ENCODE assay signal across 9 cellular contexts in the genomic region with DNA sequence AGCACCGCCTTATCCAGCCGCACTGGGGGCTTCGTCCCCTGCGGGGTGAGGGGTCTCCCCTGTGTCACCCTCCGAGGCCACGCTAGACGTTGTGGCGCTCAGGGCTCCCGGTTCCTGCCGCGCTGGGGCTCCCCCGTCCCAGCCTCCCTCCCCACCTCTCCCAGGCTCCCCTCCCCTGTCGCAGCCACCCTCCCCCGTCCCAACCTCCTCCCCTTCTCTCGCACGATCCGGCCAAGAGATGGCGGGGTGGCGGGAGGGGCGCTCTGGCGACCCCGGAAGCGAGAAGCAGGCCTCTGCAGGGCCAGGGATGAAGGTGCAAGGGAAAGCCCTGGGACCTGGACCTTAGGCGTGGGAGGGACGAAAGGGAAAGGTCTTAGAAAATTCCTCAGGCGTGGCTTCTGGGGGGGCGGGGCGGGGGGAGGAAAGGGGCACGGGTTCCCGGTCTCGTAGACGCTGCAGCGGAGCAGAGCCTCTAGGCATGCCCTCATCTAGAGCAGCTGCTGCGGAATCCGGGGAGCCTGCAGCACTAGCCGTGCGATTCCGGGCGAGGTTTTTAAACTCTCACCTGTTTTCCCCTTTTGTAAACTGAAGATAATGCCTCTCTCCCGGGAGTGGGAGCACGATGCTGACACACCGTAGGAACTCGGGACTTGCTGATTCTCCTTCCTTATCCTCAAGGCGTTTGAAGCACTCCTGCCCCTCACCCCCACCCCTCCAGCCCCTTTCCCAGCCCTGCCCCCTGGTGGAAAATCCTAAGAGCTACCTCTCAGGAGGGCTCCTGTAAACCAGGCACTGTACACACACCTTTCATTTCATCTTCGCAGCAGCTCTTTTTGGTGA. TPM values are rescaled to one million over a fixed set of nuclear protein-coding genes. Genes with fewer than 3 reads are reported as not detected.
DNase-seq lines count a peak whose midpoint lies in the region; ATAC-seq, FAIRE-seq and TF ChIP-seq lines count a peak whose summit lies in the region.
"Had no signal": no experiment of that assay in that cellular context is flagged by ENCODE, and none has a peak within 500 bp of the region (broad histone marks: within the 10 kb centered on the region; RNA-seq: fewer than 3 reads in every experiment).

No MANE protein-coding gene starts in this region.

- peaks cover 16% of the 10 kb centered on the region for H3K27me3 ChIP-seq in CD8-positive, alpha-beta memory T cell (ENCODE audit: insufficient read depth, low read length, poor library complexity, severe bottlenecking)
- peaks cover 87% of the 10 kb centered on the region for H3K27me3 ChIP-seq in HUES64 (ENCODE audit: insufficient read depth, low read length)
- H3K27me3 ChIP-seq in brain microvascular endothelial cell (replicated peaks) = no peaks in the 10 kb centered on the region
- H3K27me3 ChIP-seq in keratinocyte (ENCODE audit: control insufficient read depth, extremely low read depth, insufficient read depth, low read length) = no peaks in the 10 kb centered on the region

- no peaks in the 10 kb centered on the region for H3K9me1 ChIP-seq in keratinocyte (ENCODE audit: control insufficient read depth, extremely low read depth, insufficient read depth, low read length)

- dilution Hi-C loops in keratinocyte (cut with MboI; ENCODE audit: extremely low pct_ligation_motif_present, low sequenced_read_pairs) = no loop called here

- H3K27ac ChIP-seq in CD8-positive, alpha-beta memory T cell (ENCODE audit: low read depth, low read length) = no peak overlapping the region
- H3K27ac ChIP-seq in HUES64 (ENCODE audit: low read depth, low read length) (no peak overlapping the region), brain microvascular endothelial cell (no peak overlapping the region), keratinocyte (ENCODE audit: control insufficient read depth, insufficient read depth, low read length) (peak overlapping the region; percentile 57)

- H3K4me1 ChIP-seq in CD8-positive, alpha-beta memory T cell (ENCODE audit: insufficient read depth, low read length) = peaks cover 5% of the 10 kb centered on the region
- H3K4me1 ChIP-seq in HUES64 (ENCODE audit: insufficient read depth, low read length) (peaks cover 35% of the 10 kb centered on the region), keratinocyte (ENCODE audit: control insufficient read depth, extremely low read depth, insufficient read depth, low read length) (peaks cover 59% of the 10 kb centered on the region)

- CTCF ChIA-PET in CD8-positive, alpha-beta memory T cell (lab: Charles Lee) = interaction anchor here (1.0 to 6.6 kb wide), 6 partner anchors 13 to 748 kb away, joined by 3 to 43 read pairs (median 4); no protein-coding TSS in a partner anchor

- H3K4me1 Mint-ChIP-seq in CD8-positive, alpha-beta memory T cell = peaks cover 13 to 29% (median 17%) of the 10 kb centered on the region in 3 donors

- POLR2A ChIA-PET in CD8-positive, alpha-beta memory T cell (lab: Charles Lee) = interaction anchor here (0.8 kb wide), 1 partner anchor 21 kb away, joined by 3 read pairs; no protein-coding TSS in a partner anchor

- H3K4me2 ChIP-seq in keratinocyte (ENCODE audit: control insufficient read depth, extremely low read depth, insufficient read depth, low read depth, low read length) = peak overlapping the region; percentile 79

- 1% methylated on average over 45 of the region's 45 CpGs for WGBS in HUES64

- DNase-seq in CD8-positive, alpha-beta memory T cell = peak in 4 of 5 donors; percentile 3 to 56 (median 36)
- DNase-seq in brain microvascular endothelial cell = no peak
- DNase-seq in keratinocyte (ENCODE audit: low read depth, low spot score) = peak; percentile 61
- peak; percentile 42 to 50 for DNase-seq in stimulated activated CD4-positive, alpha-beta T cell treated with anti-CD3 and anti-CD28 coated beads, Interleukin-2, amount 100 ng/mL, for 48 hours

- no peaks in the 10 kb centered on the region for H3K9me3 ChIP-seq in CD8-positive, alpha-beta memory T cell (ENCODE audit: low read length)
- H3K9me3 ChIP-seq in HUES64 (ENCODE audit: insufficient read depth, low read depth, low read length) (no peaks in the 10 kb centered on the region), keratinocyte (ENCODE audit: control insufficient read depth, low read depth, low read length) (no peaks in the 10 kb centered on the region)

- peak overlapping the region; percentile 81 to 88 (median 85) for H3K4me3 Mint-ChIP-seq in CD8-positive, alpha-beta memory T cell

- ATAC-seq in GM19397 (IDR thresholded peaks at IDR 0.05; ENCODE audit: unreplicated experiment) = peak; percentile 38
- peak; percentile 77 for ATAC-seq in SK-N-SH treated with all-trans-retinoic acid at 6 μM for 48 hours
- no peak for ATAC-seq in GM18520 (IDR thresholded peaks at IDR 0.05; ENCODE audit: unreplicated experiment)

- no peaks in the 10 kb centered on the region for H3K36me3 Mint-ChIP-seq in CD8-positive, alpha-beta memory T cell

- no peaks in the 10 kb centered on the region for H3K36me3 ChIP-seq in CD8-positive, alpha-beta memory T cell (ENCODE audit: insufficient read depth, low read length)
- no peaks in the 10 kb centered on the region for H3K36me3 ChIP-seq in HUES64 (ENCODE audit: insufficient read depth, low read length)
- no peaks in the 10 kb centered on the region for H3K36me3 ChIP-seq in brain microvascular endothelial cell (replicated peaks)
- H3K36me3 ChIP-seq in keratinocyte (ENCODE audit: control insufficient read depth in 2 of 2, extremely low read depth in 1 of 2, insufficient read depth in 2 of 2, low read length in 2 of 2) = no peaks in the 10 kb centered on the region

- no peaks in the 10 kb centered on the region for H4K20me1 ChIP-seq in keratinocyte (ENCODE audit: control insufficient read depth, extremely low read depth, insufficient read depth, low read length)

- no peaks in the 10 kb centered on the region for H3K79me2 ChIP-seq in keratinocyte (ENCODE audit: control insufficient read depth, insufficient read depth, low read length)

- TF ChIP-seq CTCF in brain microvascular endothelial cell (IDR thresholded peaks at IDR 0.05; ENCODE audit: low read depth, low read length, missing control alignments) (peak; percentile 64), keratinocyte (optimal IDR thresholded peaks at IDR 0.05 in 1 of 3, IDR thresholded peaks at IDR 0.05 in 1 of 3, conservative IDR thresholded peaks at IDR 0.05 in 1 of 3; ENCODE audit: extremely low read depth in 1 of 3, insufficient read depth in 2 of 3, low read length in 3 of 3) (peak; percentile 44 to 65 (median 63))

- peak overlapping the region; percentile 62 for H2AFZ ChIP-seq in keratinocyte (ENCODE audit: control insufficient read depth, low read length)

- no peak overlapping the region for H3K9ac ChIP-seq in HUES64 (ENCODE audit: low read depth, low read length)
- peak overlapping the region; percentile 66 for H3K9ac ChIP-seq in keratinocyte (ENCODE audit: control insufficient read depth, extremely low read depth, insufficient read depth, low read length)

- H3K27me3 Mint-ChIP-seq in CD8-positive, alpha-beta memory T cell = peaks cover 24 to 31% of the 10 kb centered on the region in 2 donors

- in situ Hi-C loops in brain microvascular endothelial cell (cut with HindIII; ENCODE audit: low pct_ligation_motif_present, low sequenced_read_pairs) = no loop called here

- no peaks in the 10 kb centered on the region for H3K9me3 Mint-ChIP-seq in CD8-positive, alpha-beta memory T cell

- peak overlapping the region; percentile 50 for H3K4me3 ChIP-seq in CD8-positive, alpha-beta memory T cell (ENCODE audit: low read length)
- H3K4me3 ChIP-seq in HUES64 (ENCODE audit: low read length) (peak overlapping the region; percentile 58), brain microvascular endothelial cell (ENCODE audit: low read depth, low read length) (peak overlapping the region; percentile 60), keratinocyte (ENCODE audit: control insufficient read depth in 2 of 3, extremely low read depth in 1 of 3, insufficient read depth in 2 of 3, low read depth in 1 of 3, low read length in 3 of 3) (peak overlapping the region; percentile 50 to 67 (median 63))

- peak overlapping the region in 3 of 8 donors; percentile 33 to 58 (median 42) for H3K27ac Mint-ChIP-seq in CD8-positive, alpha-beta memory T cell

- peak; percentile 81 for FAIRE-seq in keratinocyte (lab: Jason Lieb, UNC)

TF ChIP-seq in SK-N-SH treated with all-trans-retinoic acid at 6 μM for 48 hours, 23 proteins besides CTCF, POLR2A, EP300 and RAD21 (continues in another document):
- TF ChIP-seq ZNF8 (CRISPR knock-in tag; IDR thresholded peaks at IDR 0.05) = no peak

RNA-seq across cellular contexts. Expression of a gene that starts 14.4 kb away (rescaled TPM):
- under 1 TPM in 1 of 2 experiments, not detected in 1; 0.04 TPM for total RNA-seq in CD8-positive, alpha-beta memory T cell
- polyA plus RNA-seq in CD8-positive, alpha-beta memory T cell = not detected
- 0.10 TPM for polyA plus RNA-seq in HUES64 (2013, experiment 1 of 2)
- polyA plus RNA-seq in HUES64 (2013, experiment 2 of 2) = 0.32 TPM
- polyA plus RNA-seq in keratinocyte = 0.59 to 1.4 TPM (median 0.77 TPM) in 3 replicates
- polyA plus RNA-seq in keratinocyte (2011; ENCODE audit: low read depth) = 0.24 TPM
- 0.58 and 0.71 TPM in 2 replicates for polyA plus RNA-seq in keratinocyte (2011; cell fraction: cytosol; rRNA removed)
- 1.2 and 1.6 TPM in 2 replicates for polyA plus RNA-seq in keratinocyte (2011; cell fraction: nucleus; rRNA removed)
- 0.52 and 0.69 TPM in 2 replicates for polyA plus RNA-seq in keratinocyte (2012; ENCODE audit: low replicate concordance)
- 0.38 to 2.1 TPM (median 1.0 TPM) in 3 replicates for polyA minus RNA-seq in keratinocyte
- 1.3 TPM for polyA minus RNA-seq in keratinocyte (2011; cell fraction: cytosol; rRNA and poly(A)+ RNA removed)
- 0.74 and 1.6 TPM in 2 replicates for polyA minus RNA-seq in keratinocyte (2011; cell fraction: nucleus; rRNA and poly(A)+ RNA removed)
- total RNA-seq: activated CD8-positive, alpha-beta memory T cell treated with anti-CD3 and anti-CD28 coated beads for 36 hours had no signal

RNA-seq across cellular contexts. Expression of a gene that starts 37.1 kb away (rescaled TPM):
- not detected for total RNA-seq in CD8-positive, alpha-beta memory T cell
- polyA plus RNA-seq in CD8-positive, alpha-beta memory T cell = not detected
- polyA plus RNA-seq in HUES64 (2013, experiment 1 of 2) = not detected
- polyA plus RNA-seq in HUES64 (2013, experiment 2 of 2) = not detected
- 21.2 to 75.2 TPM (median 37.1 TPM) in 3 replicates for polyA plus RNA-seq in keratinocyte
- 6.4 TPM for polyA plus RNA-seq in keratinocyte (2011; ENCODE audit: low read depth)
- polyA plus RNA-seq in keratinocyte (2011; cell fraction: cytosol; rRNA removed) = 34.5 and 40.4 TPM in 2 replicates
- polyA plus RNA-seq in keratinocyte (2011; cell fraction: nucleus; rRNA removed) = 57.7 and 84.9 TPM in 2 replicates
- polyA plus RNA-seq in keratinocyte (2012; ENCODE audit: low replicate concordance) = 21.3 and 29.2 TPM in 2 replicates
- 8.5 to 35.0 TPM (median 15.4 TPM) in 3 replicates for polyA minus RNA-seq in keratinocyte
- 15.9 TPM for polyA minus RNA-seq in keratinocyte (2011; cell fraction: cytosol; rRNA and poly(A)+ RNA removed)
- polyA minus RNA-seq in keratinocyte (2011; cell fraction: nucleus; rRNA and poly(A)+ RNA removed) = 12.5 and 15.3 TPM in 2 replicates
- total RNA-seq: activated CD8-positive, alpha-beta memory T cell treated with anti-CD3 and anti-CD28 coated beads for 36 hours had no signal

RNA-seq across cellular contexts. Expression of a gene that starts 38.5 kb away (rescaled TPM):
- not detected for total RNA-seq in CD8-positive, alpha-beta memory T cell
- not detected for polyA plus RNA-seq in CD8-positive, alpha-beta memory T cell
- 0.20 TPM for polyA plus RNA-seq in HUES64 (2013, experiment 1 of 2)
- polyA plus RNA-seq in HUES64 (2013, experiment 2 of 2) = 0.13 TPM
- 0.06 to 0.12 TPM (median 0.09 TPM) in 3 replicates for polyA plus RNA-seq in keratinocyte
- not detected for polyA plus RNA-seq in keratinocyte (2011; ENCODE audit: low read depth)
- polyA plus RNA-seq in keratinocyte (2011; cell fraction: cytosol; rRNA removed) = 0.04 TPM in 1 of 2 replicates, not detected in the other
- 0.16 and 0.27 TPM in 2 replicates for polyA plus RNA-seq in keratinocyte (2011; cell fraction: nucleus; rRNA removed)
- polyA plus RNA-seq in keratinocyte (2012; ENCODE audit: low replicate concordance) = 0.08 and 0.30 TPM in 2 replicates
- not detected in 3 replicates for polyA minus RNA-seq in keratinocyte
- not detected for polyA minus RNA-seq in keratinocyte (2011; cell fraction: cytosol; rRNA and poly(A)+ RNA removed)
- 0.16 TPM in 1 of 2 replicates, not detected in the other for polyA minus RNA-seq in keratinocyte (2011; cell fraction: nucleus; rRNA and poly(A)+ RNA removed)
- total RNA-seq: activated CD8-positive, alpha-beta memory T cell treated with anti-CD3 and anti-CD28 coated beads for 36 hours had no signal
